ENCODE assay signal across 9 cellular contexts in the genomic region with DNA sequence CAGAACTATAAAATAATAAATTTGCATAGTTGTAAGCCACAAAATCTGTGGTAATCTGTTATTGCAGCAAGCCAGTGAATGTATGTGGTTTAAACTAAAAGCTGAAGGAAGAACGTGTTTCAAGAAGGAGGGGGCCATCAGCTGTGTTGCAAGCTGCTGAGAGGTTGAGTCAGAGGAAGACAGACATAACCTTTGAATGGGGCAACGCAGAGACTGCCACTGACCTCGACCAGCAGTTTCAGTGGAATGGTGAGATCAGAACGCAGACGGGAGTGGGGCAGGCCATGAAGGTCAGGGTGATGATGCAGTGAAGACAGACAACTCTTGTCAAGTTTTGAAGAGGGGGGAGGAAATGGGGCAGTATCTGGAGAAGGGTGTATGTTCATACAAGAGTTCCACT. TPM values are rescaled to one million over a fixed set of nuclear protein-coding genes. Genes with fewer than 3 reads are reported as not detected.
DNase-seq lines count a peak whose midpoint lies in the region; TF ChIP-seq lines count a peak whose summit lies in the region.
"Had no signal": no experiment of that assay in that cellular context is flagged by ENCODE, and none has a peak within 500 bp of the region (broad histone marks: within the 10 kb centered on the region; RNA-seq: fewer than 3 reads in every experiment).

No MANE protein-coding gene starts in this region.

- no peaks in the 10 kb centered on the region for H4K20me1 ChIP-seq in osteoblast (ENCODE audit: insufficient read depth, low read length)

- peak; percentile 85 for DNase-seq in GM04503 (ENCODE audit: low read depth)
- DNase-seq in NOMO-1 treated with DMSO at 0.1 percent for 48 hours (lab: John Stamatoyannopoulos, UW; ENCODE audit: unreplicated experiment), result peak; percentile 98
- DNase-seq in cardiac fibroblast (ENCODE audit: low read depth in 2 of 2), result peak; percentile 86 to 96
- DNase-seq in osteoblast (ENCODE audit: insufficient read length, low spot score, missing footprints), result peak; percentile 92
- DNase-seq in HuH-7.5 (ENCODE audit: low spot score), result no peak
- DNase-seq in NCI-H2171 (lab: John Stamatoyannopoulos, UW), result no peak
- DNase-seq in ureter (ENCODE audit: low spot score), result no peak
- DNase-seq: gastrocnemius medialis, RPMI8226 had no signal

- no peaks in the 10 kb centered on the region for H3K9me3 ChIP-seq in osteoblast (ENCODE audit: low read depth, low read length)
- H3K9me3 ChIP-seq: gastrocnemius medialis had no signal

- TF ChIP-seq CTCF in cardiac fibroblast (IDR thresholded peaks at IDR 0.05; ENCODE audit: low read depth, low read length) (no peak), osteoblast (IDR thresholded peaks at IDR 0.05; ENCODE audit: extremely low read depth, low read depth, low read length) (no peak)

- peak overlapping the region; percentile 43 for H3K4me2 ChIP-seq in osteoblast (ENCODE audit: insufficient read depth, low read length)

- peak overlapping the region; percentile 56 for H2AFZ ChIP-seq in osteoblast (ENCODE audit: low read length)

- no peaks in the 10 kb centered on the region for H3K79me2 ChIP-seq in osteoblast (ENCODE audit: insufficient read depth, low read length)

- no peaks in the 10 kb centered on the region for H3K27me3 ChIP-seq in osteoblast (ENCODE audit: insufficient read depth, low read length)
- H3K27me3 ChIP-seq: gastrocnemius medialis had no signal

- H3K27ac ChIP-seq in osteoblast (ENCODE audit: low read depth, low read length), result peak overlapping the region; percentile 68
- H3K27ac ChIP-seq: gastrocnemius medialis had no signal

- no peaks in the 10 kb centered on the region for H3K36me3 ChIP-seq in osteoblast (ENCODE audit: insufficient read depth, low read length)
- H3K36me3 ChIP-seq: gastrocnemius medialis had no signal

- H3K4me1 ChIP-seq in osteoblast (ENCODE audit: insufficient read depth, low read length), result peaks cover 23% of the 10 kb centered on the region
- H3K4me1 ChIP-seq: gastrocnemius medialis had no signal

- no peak overlapping the region for H3K4me3 ChIP-seq in cardiac fibroblast (replicated peaks in 1 of 2; ENCODE audit: low read depth in 2 of 2, low read length in 2 of 2)
- no peak overlapping the region for H3K4me3 ChIP-seq in osteoblast (ENCODE audit: insufficient read depth, low read length)
- H3K4me3 ChIP-seq: gastrocnemius medialis had no signal

RNA-seq across cellular contexts. Expression of gene QSOX1, which starts 23.2 kb away (rescaled TPM):
- 270 and 373 TPM in 2 replicates for total RNA-seq in osteoblast
- total RNA-seq in ureter, result 285 TPM

Comparison
In these comparisons a context has a peak if more than half of its experiments do, and no peak if none do; other contexts are left out.
1. DNase-seq: peak in GM04503 (single experiment), NOMO-1 treated with DMSO at 0.1 percent for 48 hours (single experiment), cardiac fibroblast (2 of 2) and osteoblast (single experiment); none in HuH-7.5 (single experiment), NCI-H2171 (single experiment) and ureter (single experiment).